Comparison of ENCODE assay signal across 8 cellular contexts in the genomic region with DNA sequence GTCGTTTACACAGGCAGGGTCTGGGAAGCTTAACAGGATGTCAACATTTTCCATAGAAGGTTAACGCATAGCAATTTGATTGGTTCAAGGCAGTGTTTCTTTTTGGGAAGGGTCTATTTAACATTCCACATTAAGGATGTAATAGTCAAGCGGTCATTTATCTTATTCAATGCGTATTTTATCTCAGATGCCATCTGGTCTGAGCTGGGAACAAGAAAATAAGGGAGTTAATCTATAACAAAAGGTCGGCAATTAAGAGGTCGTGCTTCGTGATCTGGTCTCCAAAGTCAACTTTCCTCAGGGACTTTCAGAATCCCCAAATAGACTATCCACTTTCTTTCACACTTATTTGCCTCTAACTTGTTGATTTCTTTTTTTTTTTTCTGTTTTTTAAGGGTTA. TPM values are rescaled to one million over a fixed set of nuclear protein-coding genes. Genes with fewer than 3 reads are reported as not detected.
DNase-seq lines count a peak whose midpoint lies in the region; ATAC-seq and TF ChIP-seq lines count a peak whose summit lies in the region.

No MANE protein-coding gene starts in this region.

- peaks cover 7% of the 10 kb centered on the region for H3K36me3 Mint-ChIP-seq in HFFc6 (ENCODE audit: low read depth)

- peak overlapping the region; percentile 84 for H3K27ac Mint-ChIP-seq in HFFc6

- TF ChIP-seq CTCF in HFFc6 (IDR thresholded peaks at IDR 0.05) (no peak), WERI-Rb-1 (IDR thresholded peaks at IDR 0.05; ENCODE audit: low read depth, low read length) (no peak), hepatocyte (IDR thresholded peaks at IDR 0.05; ENCODE audit: poor library complexity) (no peak), smooth muscle cell (IDR thresholded peaks at IDR 0.05; ENCODE audit: borderline replicate concordance, insufficient read depth, poor library complexity, severe bottlenecking) (no peak)

- ATAC-seq in HG03025 (IDR thresholded peaks at IDR 0.05; ENCODE audit: low FRiP score, unreplicated experiment): no peak
- no peak for ATAC-seq in GM18505 (IDR thresholded peaks at IDR 0.05; ENCODE audit: unreplicated experiment)

- no peak for TF ChIP-seq POLR2A in GM18505 (IDR thresholded peaks at IDR 0.05; ENCODE audit: borderline replicate concordance, extremely low read depth, insufficient read depth, insufficient read length)

- H3K9me3 ChIP-seq in WERI-Rb-1 (ENCODE audit: severe bottlenecking) (no peaks in the 10 kb centered on the region), hepatocyte (ENCODE audit: low read depth) (no peaks in the 10 kb centered on the region), smooth muscle cell (replicated peaks; ENCODE audit: low read depth) (no peaks in the 10 kb centered on the region)

- peaks cover 10% of the 10 kb centered on the region for H3K4me1 ChIP-seq in hepatocyte (ENCODE audit: insufficient read depth)
- peaks cover 16% of the 10 kb centered on the region for H3K4me1 ChIP-seq in smooth muscle cell (ENCODE audit: low read depth)

- 5% methylated on average over 7 of the region's 7 CpGs for WGBS in hepatocyte (ENCODE audit: low lambda C conversion rate, missing lambda C conversion rate)
- 3% methylated on average over 7 of the region's 7 CpGs for WGBS in smooth muscle cell (ENCODE audit: low lambda C conversion rate)

- H2AFZ ChIP-seq in hepatocyte: peak overlapping the region; percentile 82
- H2AFZ ChIP-seq in smooth muscle cell (ENCODE audit: low read depth): peak overlapping the region; percentile 70

- H3K79me2 ChIP-seq in hepatocyte: peaks cover 35% of the 10 kb centered on the region
- peaks cover 35% of the 10 kb centered on the region for H3K79me2 ChIP-seq in smooth muscle cell (ENCODE audit: low read depth)

- H3K4me3 ChIP-seq in WERI-Rb-1 (ENCODE audit: low read depth, low read length): peak overlapping the region; percentile 68
- peak overlapping the region; percentile 89 for H3K4me3 ChIP-seq in hepatocyte
- H3K4me3 ChIP-seq in smooth muscle cell: peak overlapping the region; percentile 85

- H4K20me1 ChIP-seq in hepatocyte (ENCODE audit: insufficient read depth, poor library complexity, severe bottlenecking) (peaks cover 14% of the 10 kb centered on the region), smooth muscle cell (ENCODE audit: low read depth) (peaks cover 29% of the 10 kb centered on the region)

- H3F3A ChIP-seq in smooth muscle cell (ENCODE audit: low read depth): peaks cover 3% of the 10 kb centered on the region

- DNase-seq in HFFc6 (no peak), WERI-Rb-1 (no peak), hepatocyte (ENCODE audit: low spot score) (no peak), smooth muscle cell (lab: John Stamatoyannopoulos, UW; ENCODE audit: unreplicated experiment) (no peak), DMS 273 (lab: John Stamatoyannopoulos, UW; ENCODE audit: unreplicated experiment) (no peak)
- DNase-seq in NK-92 treated with Interleukin-12 subunit alpha and Interleukin-12 subunit beta, amount 100 ng/mL, for 24 hours (lab: John Stamatoyannopoulos, UW): no peak

- H3K4me2 ChIP-seq in hepatocyte: peak overlapping the region; percentile 78
- H3K4me2 ChIP-seq in smooth muscle cell: peak overlapping the region; percentile 92

- no peak overlapping the region for H3K9ac ChIP-seq in smooth muscle cell (ENCODE audit: low read depth)

- H3K27me3 Mint-ChIP-seq in HFFc6 (ENCODE audit: insufficient read depth): peaks cover 2% of the 10 kb centered on the region; the same call in 1 of the 2 replicates

- H3K27ac ChIP-seq in WERI-Rb-1: no peak overlapping the region; the same call in 1 of the 2 replicates
- peak overlapping the region; percentile 94 for H3K27ac ChIP-seq in hepatocyte
- no peak overlapping the region for H3K27ac ChIP-seq in smooth muscle cell (ENCODE audit: low read depth)

- H3K9me3 Mint-ChIP-seq in HFFc6: no peaks in the 10 kb centered on the region; the same call in 1 of the 2 replicates

- H3K9me2 ChIP-seq in hepatocyte (replicated peaks; ENCODE audit: insufficient read depth): no peaks in the 10 kb centered on the region

- H3K4me3 Mint-ChIP-seq in HFFc6: peak overlapping the region; percentile 94

- peaks cover 28% of the 10 kb centered on the region for H3K4me1 Mint-ChIP-seq in HFFc6 (ENCODE audit: low read depth)

- no peaks in the 10 kb centered on the region for H3K27me3 ChIP-seq in WERI-Rb-1 (ENCODE audit: insufficient read depth, low read depth, severe bottlenecking)
- no peaks in the 10 kb centered on the region for H3K27me3 ChIP-seq in hepatocyte
- H3K27me3 ChIP-seq in smooth muscle cell (ENCODE audit: low read depth): no peaks in the 10 kb centered on the region

- H3K36me3 ChIP-seq in WERI-Rb-1 (peaks cover 6% of the 10 kb centered on the region), hepatocyte (replicated peaks; ENCODE audit: insufficient read depth, low read depth) (no peaks in the 10 kb centered on the region), smooth muscle cell (ENCODE audit: low read depth) (no peaks in the 10 kb centered on the region)

RNA-seq across cellular contexts. Expression of a gene that starts 0.6 kb away (rescaled TPM):
- total RNA-seq in HFFc6 (2021; fragmentation: NEBNext Ultra II Directional; extraction: Animal tissue kit (Norgen Biotek cat#: 25700)): 10 to 100 TPM in 1 of 6 experiments, 1 to 10 TPM in 5; 7.0 to 10.1 (median 9.1) TPM
- total RNA-seq in hepatocyte (63.8 and 91.5 TPM in 2 replicates), smooth muscle cell (28.3 and 57.6 TPM in 2 replicates)
- polyA plus RNA-seq in hepatocyte (23.9 and 28.8 TPM in 2 replicates), smooth muscle cell (9.7 and 10.5 TPM in 2 replicates)
